9 cellular contexts compared by ENCODE assay signal in the genomic region with DNA sequence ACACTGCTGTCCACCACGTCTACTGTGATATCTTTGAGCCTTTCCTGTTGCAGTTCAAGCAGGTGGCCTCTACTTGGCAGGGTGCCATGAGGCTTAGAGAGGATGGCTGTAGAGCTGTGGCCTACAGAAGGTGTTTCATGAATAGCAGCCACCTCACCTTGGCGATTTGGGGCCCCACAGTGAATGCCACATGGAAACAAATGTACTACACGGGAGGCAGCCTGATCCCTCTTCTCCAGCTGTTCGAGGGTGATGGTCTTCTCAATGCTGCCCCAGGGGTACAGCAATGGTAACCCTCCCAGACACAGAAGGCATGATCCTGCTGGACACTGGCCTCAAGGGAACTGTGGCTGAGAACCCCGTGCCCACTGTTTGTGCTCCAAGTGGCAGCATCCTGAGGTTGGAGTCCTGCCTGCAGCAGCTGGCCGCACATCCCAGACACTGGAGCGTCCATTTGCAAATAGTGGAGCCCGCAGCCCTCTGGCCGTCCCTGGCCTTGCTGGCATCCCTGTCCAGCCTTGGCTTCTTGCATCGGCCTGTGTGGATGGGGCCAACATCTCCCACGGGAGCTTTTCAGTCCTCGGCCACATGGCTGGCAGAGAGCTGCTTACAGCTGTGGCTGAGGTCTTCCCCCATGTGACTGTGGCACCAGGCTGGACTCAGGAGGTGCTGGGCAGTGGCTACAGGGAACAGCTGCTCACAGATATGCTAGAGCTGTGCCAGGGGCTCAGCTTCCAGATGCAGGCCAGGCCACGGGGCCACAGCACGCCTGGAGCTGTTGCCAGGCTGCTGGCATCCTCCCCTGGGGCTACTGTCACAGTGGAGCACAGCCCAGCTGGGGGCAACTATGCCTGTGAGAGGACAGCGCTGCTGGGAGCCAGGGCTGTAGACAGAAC.
DNase-seq lines count a peak whose midpoint lies in the region; ATAC-seq and TF ChIP-seq lines count a peak whose summit lies in the region.
"Had no signal": no experiment of that assay in that cellular context is flagged by ENCODE, and none has a peak within 500 bp of the region (broad histone marks: within the 10 kb centered on the region; RNA-seq: fewer than 3 reads in every experiment).

No MANE protein-coding gene starts in this region.

- H3K27me3 ChIP-seq in sigmoid colon, result no peaks in the 10 kb centered on the region

- TF ChIP-seq CTCF in sigmoid colon (IDR thresholded peaks at IDR 0.05), result no peak

- TF ChIP-seq EP300 in Ishikawa (IDR thresholded peaks at IDR 0.05; ENCODE audit: borderline replicate concordance) (no peak), sigmoid colon (IDR thresholded peaks at IDR 0.05) (no peak)

- TF ChIP-seq POLR2A in sigmoid colon (IDR thresholded peaks at IDR 0.05), result no peak

- no peak for TF ChIP-seq RAD21 in Ishikawa (IDR thresholded peaks at IDR 0.05; ENCODE audit: low read depth)

- DNase-seq in NCI-H510A treated with DMSO at 0.1 percent for 48 hours (lab: John Stamatoyannopoulos, UW) (peak; percentile 48), cardiac septum (ENCODE audit: low spot score) (peak; percentile 76), sigmoid colon (peak; percentile 81), HuH-7.5 (ENCODE audit: low spot score) (no peak), HPDE6-E6E7 (ENCODE audit: extremely low spot score) (no peak)
- no peak for DNase-seq in stimulated activated CD8-positive, alpha-beta memory T cell treated with anti-CD3 and anti-CD28 coated beads, Interleukin-4, amount 100 ng/mL, for 48 hours
- DNase-seq: effector memory CD4-positive, alpha-beta T cell had no signal

- H3K9me3 ChIP-seq in sigmoid colon, result no peaks in the 10 kb centered on the region

- intact Hi-C loops in cardiac septum (cut with DNase I) (no loop called here), sigmoid colon (cut with DNase I) (no loop called here)

- no peaks in the 10 kb centered on the region for H3K36me3 ChIP-seq in sigmoid colon

- H3K4me1 ChIP-seq in sigmoid colon, result peaks cover 0 to 27% (median 26%) of the 10 kb centered on the region in 4 donors

- WGBS in sigmoid colon, 2 donors, result 79 to 81% methylated on average over 15 of the region's 15 CpGs

- H3K27ac ChIP-seq in sigmoid colon, result peak overlapping the region; percentile 55 to 80 (median 66)

- ATAC-seq in GM21526 (IDR thresholded peaks at IDR 0.05; ENCODE audit: low FRiP score, unreplicated experiment), result no peak

- no peak overlapping the region for H3K4me3 ChIP-seq in sigmoid colon

TF ChIP-seq in Ishikawa, 13 proteins besides CTCF, POLR2A, EP300 and RAD21:
- peak; percentile 48; the same call in 1 of the 2 replicates for TF ChIP-seq NFIC (IDR thresholded peaks at IDR 0.05)
- no peak for TF ChIP-seq TAF1 (IDR thresholded peaks at IDR 0.05; ENCODE audit: low read depth)

Comparison
In these comparisons a context has a peak if more than half of its experiments do, and no peak if none do; other contexts are left out.
1. DNase-seq: peak in NCI-H510A treated with DMSO at 0.1 percent for 48 hours (single experiment), cardiac septum (single experiment) and sigmoid colon (single experiment); none in stimulated activated CD8-positive, alpha-beta memory T cell treated with anti-CD3 and anti-CD28 coated beads, Interleukin-4, amount 100 ng/mL, for 48 hours (single experiment), HuH-7.5 (single experiment) and HPDE6-E6E7 (single experiment).